ENCODE assay signal across 8 cellular contexts in genomic region chr22:46537946-46538815, GRCh38. TPM values are rescaled to one million over a fixed set of nuclear protein-coding genes. Genes with fewer than 3 reads are reported as not detected.
DNase-seq lines count a peak whose midpoint lies in the region; ATAC-seq, FAIRE-seq and TF ChIP-seq lines count a peak whose summit lies in the region.

No MANE protein-coding gene starts in this region.

- ATAC-seq in activated naive CD8-positive, alpha-beta T cell treated with anti-CD3 and anti-CD28 coated beads, Interleukin-2, amount 50 U/mL, for 24 hours: no peak
- ATAC-seq in upper lobe of left lung (ENCODE audit: low FRiP score in 2 of 2): peak; percentile 28 to 44
- no peak for ATAC-seq in GM18505 (IDR thresholded peaks at IDR 0.05; ENCODE audit: unreplicated experiment)
- ATAC-seq in sciatic nerve: no peak

- H3K36me3 ChIP-seq in keratinocyte (ENCODE audit: control insufficient read depth in 2 of 2, extremely low read depth in 1 of 2, insufficient read depth in 2 of 2, low read length in 2 of 2) (peaks cover 3 to 7% of the 10 kb centered on the region in 2 experiments), upper lobe of left lung (no peaks in the 10 kb centered on the region)

- no peak for FAIRE-seq in keratinocyte (lab: Jason Lieb, UNC)

- peaks cover 31% of the 10 kb centered on the region for H3K4me1 ChIP-seq in keratinocyte (ENCODE audit: control insufficient read depth, extremely low read depth, insufficient read depth, low read length)
- H3K4me1 ChIP-seq in upper lobe of left lung: peaks cover 18 to 68% (median 41%) of the 10 kb centered on the region in 4 donors

- peaks cover 3% of the 10 kb centered on the region for H4K20me1 ChIP-seq in keratinocyte (ENCODE audit: control insufficient read depth, extremely low read depth, insufficient read depth, low read length)

- peak overlapping the region; percentile 74 for H3K9ac ChIP-seq in keratinocyte (ENCODE audit: control insufficient read depth, extremely low read depth, insufficient read depth, low read length)

- H3K9me1 ChIP-seq in keratinocyte (ENCODE audit: control insufficient read depth, extremely low read depth, insufficient read depth, low read length): no peaks in the 10 kb centered on the region

- peak overlapping the region; percentile 53 for H3K4me3 Mint-ChIP-seq in activated naive CD8-positive, alpha-beta T cell
- H3K4me3 Mint-ChIP-seq in activated naive CD8-positive, alpha-beta T cell treated with anti-CD3 and anti-CD28 coated beads, Interleukin-2, amount 50 U/mL, for 24 hours: no peak overlapping the region

- peaks cover 16% of the 10 kb centered on the region for H3K27me3 Mint-ChIP-seq in activated naive CD8-positive, alpha-beta T cell
- H3K27me3 Mint-ChIP-seq in activated naive CD8-positive, alpha-beta T cell treated with anti-CD3 and anti-CD28 coated beads, Interleukin-2, amount 50 U/mL, for 24 hours: peaks cover 41% of the 10 kb centered on the region

- H3K4me1 Mint-ChIP-seq in activated naive CD8-positive, alpha-beta T cell (ENCODE audit: low read depth): peaks cover 8% of the 10 kb centered on the region
- peaks cover 10% of the 10 kb centered on the region for H3K4me1 Mint-ChIP-seq in activated naive CD8-positive, alpha-beta T cell treated with anti-CD3 and anti-CD28 coated beads, Interleukin-2, amount 50 U/mL, for 24 hours

- H2AFZ ChIP-seq in keratinocyte (ENCODE audit: control insufficient read depth, low read length): peak overlapping the region; percentile 22

- no peak for DNase-seq in activated naive CD8-positive, alpha-beta T cell treated with anti-CD3 and anti-CD28 coated beads, Interleukin-2, amount 50 U/mL, for 24 hours
- DNase-seq in astrocyte of the hippocampus (ENCODE audit: low read depth, low spot score) (peak; percentile 67), keratinocyte (ENCODE audit: low read depth, low spot score) (no peak), upper lobe of left lung (peak in 1 of 2 donors; percentile 89), NCI-H128 (lab: John Stamatoyannopoulos, UW; ENCODE audit: unreplicated experiment) (no peak), sciatic nerve (ENCODE audit: low spot score) (no peak)

- no peaks in the 10 kb centered on the region for H3K9me3 Mint-ChIP-seq in activated naive CD8-positive, alpha-beta T cell (ENCODE audit: low read depth)
- H3K9me3 Mint-ChIP-seq in activated naive CD8-positive, alpha-beta T cell treated with anti-CD3 and anti-CD28 coated beads, Interleukin-2, amount 50 U/mL, for 24 hours: no peaks in the 10 kb centered on the region

- no peaks in the 10 kb centered on the region for H3K27me3 ChIP-seq in keratinocyte (ENCODE audit: control insufficient read depth, extremely low read depth, insufficient read depth, low read length)
- H3K27me3 ChIP-seq in upper lobe of left lung: peaks cover 0 to 32% (median 6%) of the 10 kb centered on the region in 4 donors

- intact Hi-C loops in sciatic nerve (cut with DNase I): loop anchor here (10.0 kb wide), 1 partner anchor 413 kb away; no protein-coding TSS in a partner anchor

- H3K27ac ChIP-seq in keratinocyte (ENCODE audit: control insufficient read depth, insufficient read depth, low read length): peak overlapping the region; percentile 70
- H3K27ac ChIP-seq in upper lobe of left lung: peak overlapping the region; percentile 75 to 85 (median 84)

- peaks cover 30% of the 10 kb centered on the region for H3K79me2 ChIP-seq in keratinocyte (ENCODE audit: control insufficient read depth, insufficient read depth, low read length)

- dilution Hi-C loops in keratinocyte (cut with MboI; ENCODE audit: extremely low pct_ligation_motif_present, low sequenced_read_pairs): no loop called here

- no peak overlapping the region for H3K27ac Mint-ChIP-seq in activated naive CD8-positive, alpha-beta T cell
- no peak overlapping the region for H3K27ac Mint-ChIP-seq in activated naive CD8-positive, alpha-beta T cell treated with anti-CD3 and anti-CD28 coated beads, Interleukin-2, amount 50 U/mL, for 24 hours

- peak overlapping the region; percentile 81 for H3K4me2 ChIP-seq in keratinocyte (ENCODE audit: control insufficient read depth, extremely low read depth, insufficient read depth, low read depth, low read length)

- TF ChIP-seq POLR2A in upper lobe of left lung (IDR thresholded peaks at IDR 0.05): peak in 1 of 4 donors; percentile 10
- no peak for TF ChIP-seq POLR2A in GM18505 (IDR thresholded peaks at IDR 0.05; ENCODE audit: borderline replicate concordance, extremely low read depth, insufficient read depth, insufficient read length)

- H3K4me3 ChIP-seq in keratinocyte (ENCODE audit: control insufficient read depth in 2 of 3, extremely low read depth in 1 of 3, insufficient read depth in 2 of 3, low read depth in 1 of 3, low read length in 3 of 3) (peak overlapping the region; percentile 64 to 84 (median 73)), upper lobe of left lung (peak overlapping the region; percentile 30 to 66 (median 60))

- no peaks in the 10 kb centered on the region for H3K36me3 Mint-ChIP-seq in activated naive CD8-positive, alpha-beta T cell
- H3K36me3 Mint-ChIP-seq in activated naive CD8-positive, alpha-beta T cell treated with anti-CD3 and anti-CD28 coated beads, Interleukin-2, amount 50 U/mL, for 24 hours (ENCODE audit: low read depth): no peaks in the 10 kb centered on the region

- TF ChIP-seq CTCF in keratinocyte (optimal IDR thresholded peaks at IDR 0.05 in 1 of 3, IDR thresholded peaks at IDR 0.05 in 1 of 3, conservative IDR thresholded peaks at IDR 0.05 in 1 of 3; ENCODE audit: extremely low read depth in 1 of 3, insufficient read depth in 2 of 3, low read length in 3 of 3) (no peak), upper lobe of left lung (IDR thresholded peaks at IDR 0.05) (peak in 4 of 6 experiments; percentile 20 to 47 (median 24))

- 1 to 2% methylated on average over 18 to 61 of the region's 70 CpGs for WGBS in upper lobe of left lung, 2 donors

- peaks cover 8% of the 10 kb centered on the region for H3K9me3 ChIP-seq in keratinocyte (ENCODE audit: control insufficient read depth, low read depth, low read length)
- H3K9me3 ChIP-seq in upper lobe of left lung: no peaks in the 10 kb centered on the region

- no peak for TF ChIP-seq EP300 in upper lobe of left lung (IDR thresholded peaks at IDR 0.05)

RNA-seq across cellular contexts. Expression of gene CELSR1, which starts 0.8 kb away (rescaled TPM):
- polyA plus RNA-seq in keratinocyte: 16.1 to 23.2 TPM (median 20.6 TPM) in 3 replicates
- polyA plus RNA-seq in keratinocyte (2011; ENCODE audit: low read depth): 6.0 TPM
- polyA plus RNA-seq in keratinocyte (2011; cell fraction: cytosol; rRNA removed): 8.0 and 10.0 TPM in 2 replicates
- polyA plus RNA-seq in keratinocyte (2011; cell fraction: nucleus; rRNA removed): 99.8 and 117 TPM in 2 replicates
- 24.8 and 29.0 TPM in 2 replicates for polyA plus RNA-seq in keratinocyte (2012; ENCODE audit: low replicate concordance)
- polyA minus RNA-seq in keratinocyte: 61.3 to 154 TPM (median 62.8 TPM) in 3 replicates
- polyA minus RNA-seq in keratinocyte (2011; cell fraction: cytosol; rRNA and poly(A)+ RNA removed): 39.1 TPM
- 182 and 191 TPM in 2 replicates for polyA minus RNA-seq in keratinocyte (2011; cell fraction: nucleus; rRNA and poly(A)+ RNA removed)
- 100 to 1,000 TPM in 2 of 6 donors, 10 to 100 TPM in 4; 45.1 to 145 (median 80.1) TPM for total RNA-seq in upper lobe of left lung
- total RNA-seq in sciatic nerve: 1.9 TPM

Comparison
In these comparisons a context has a peak if more than half of its experiments do, and no peak if none do; other contexts are left out.
1. ATAC-seq: peak in upper lobe of left lung (2 of 2); none in activated naive CD8-positive, alpha-beta T cell treated with anti-CD3 and anti-CD28 coated beads, Interleukin-2, amount 50 U/mL, for 24 hours (single experiment), GM18505 (single experiment) and sciatic nerve (single experiment).
2. CTCF ChIP-seq: peak in upper lobe of left lung (4 of 6); none in keratinocyte (0 of 3).
3. RNA of gene CELSR1, which starts 0.8 kb away (total RNA-seq): 45.1 to 145 TPM in upper lobe of left lung; 1.9 TPM in sciatic nerve (single experiment); every median in the first group is over 10 times any median in the second.